Comparison of ENCODE assay signal across 12 cellular contexts in genomic region chr12:79997115-79997805, GRCh38.
DNase-seq lines count a peak whose midpoint lies in the region; ATAC-seq and TF ChIP-seq lines count a peak whose summit lies in the region.
"Had no signal": no experiment of that assay in that cellular context is flagged by ENCODE, and none has a peak within 500 bp of the region (broad histone marks: within the 10 kb centered on the region; RNA-seq: fewer than 3 reads in every experiment).

No MANE protein-coding gene starts in this region.

- H3K9me3 ChIP-seq in esophagus muscularis mucosa (no peaks in the 10 kb centered on the region), vagina (no peaks in the 10 kb centered on the region)
- no peaks in the 10 kb centered on the region for H3K9me3 ChIP-seq in naive thymus-derived CD4-positive, alpha-beta T cell (ENCODE audit: control insufficient read depth in 2 of 3, low read length in 3 of 3)
- H3K9me3 ChIP-seq: neutrophil, SJSA1 had no signal

- H3K4me1 Mint-ChIP-seq in naive thymus-derived CD4-positive, alpha-beta T cell = peaks cover 0 to 2% (median 0%) of the 10 kb centered on the region in 7 donors

- TF ChIP-seq EP300 in esophagus muscularis mucosa (IDR thresholded peaks at IDR 0.05) = no peak

- TF ChIP-seq CTCF in esophagus muscularis mucosa (IDR thresholded peaks at IDR 0.05) = no peak
- TF ChIP-seq CTCF in vagina (IDR thresholded peaks at IDR 0.05) = no peak

- CTCF ChIA-PET in naive thymus-derived CD4-positive, alpha-beta T cell (lab: Charles Lee) = no interaction called here

- DNase-seq in esophagus muscularis mucosa (ENCODE audit: extremely low spot score) (no peak), NCI-H526 treated with DMSO at 0.1 percent for 48 hours (lab: John Stamatoyannopoulos, UW) (no peak), vagina (ENCODE audit: extremely low spot score in 2 of 2) (no peak)
- no peak for DNase-seq in naive thymus-derived CD4-positive, alpha-beta T cell
- DNase-seq: activated effector memory CD4-positive, alpha-beta T cell treated with anti-CD3 and anti-CD28 coated beads, Interleukin-2, amount 50 U/mL, for 16 hours had no signal

- H3K27ac Mint-ChIP-seq in naive thymus-derived CD4-positive, alpha-beta T cell = peak overlapping the region in 1 of 9 donors; percentile 68

- intact Hi-C loops in esophagus muscularis mucosa (cut with DNase I) = no loop called here
- intact Hi-C loops in naive thymus-derived CD4-positive, alpha-beta T cell (cut with micrococcal nuclease) = no loop called here
- intact Hi-C loops in vagina (cut with DNase I) = no loop called here

- 84% methylated on average over 2 of the region's 2 CpGs for WGBS in esophagus muscularis mucosa

- H3K4me1 ChIP-seq in esophagus muscularis mucosa (peaks cover 0 to 44% (median 39%) of the 10 kb centered on the region in 4 donors), vagina (no peaks in the 10 kb centered on the region)
- H3K4me1 ChIP-seq in naive thymus-derived CD4-positive, alpha-beta T cell (ENCODE audit: control insufficient read depth in 2 of 2, insufficient read depth in 2 of 2, low read length in 2 of 2) = no peaks in the 10 kb centered on the region
- H3K4me1 ChIP-seq: SJSA1 had no signal

- no peaks in the 10 kb centered on the region for H3K36me3 Mint-ChIP-seq in naive thymus-derived CD4-positive, alpha-beta T cell
- H3K36me3 Mint-ChIP-seq: IgD-negative memory B cell had no signal

- no peak overlapping the region for H3K4me3 ChIP-seq in esophagus muscularis mucosa
- no peak overlapping the region for H3K4me3 ChIP-seq in naive thymus-derived CD4-positive, alpha-beta T cell (ENCODE audit: low read length)
- no peak overlapping the region for H3K4me3 ChIP-seq in vagina
- H3K4me3 ChIP-seq: SJSA1 had no signal

- TF ChIP-seq POLR2A in esophagus muscularis mucosa (IDR thresholded peaks at IDR 0.05; ENCODE audit: low read depth) (no peak), vagina (IDR thresholded peaks at IDR 0.05) (no peak)

- H3K27ac ChIP-seq in esophagus muscularis mucosa (replicated peaks in 1 of 4) (peak overlapping the region; percentile 8 to 74 (median 34)), vagina (no peak overlapping the region)
- H3K27ac ChIP-seq in naive thymus-derived CD4-positive, alpha-beta T cell (ENCODE audit: low read depth, low read length) = no peak overlapping the region
- H3K27ac ChIP-seq: neutrophil, SJSA1 had no signal

- H3K27me3 ChIP-seq in esophagus muscularis mucosa (no peaks in the 10 kb centered on the region), vagina (no peaks in the 10 kb centered on the region)
- no peaks in the 10 kb centered on the region for H3K27me3 ChIP-seq in naive thymus-derived CD4-positive, alpha-beta T cell (ENCODE audit: control insufficient read depth in 2 of 2, insufficient read depth in 2 of 2, low read length in 2 of 2)
- H3K27me3 ChIP-seq: neutrophil, SJSA1 had no signal

- H3K36me3 ChIP-seq in esophagus muscularis mucosa = no peaks in the 10 kb centered on the region
- no peaks in the 10 kb centered on the region for H3K36me3 ChIP-seq in naive thymus-derived CD4-positive, alpha-beta T cell (ENCODE audit: control insufficient read depth in 2 of 3, insufficient read depth in 3 of 3, low read length in 3 of 3)
- no peaks in the 10 kb centered on the region for H3K36me3 ChIP-seq in vagina
- H3K36me3 ChIP-seq: neutrophil, SJSA1 had no signal

- H3K4me3 Mint-ChIP-seq in naive thymus-derived CD4-positive, alpha-beta T cell = no peak overlapping the region
- H3K4me3 Mint-ChIP-seq: IgD-negative memory B cell had no signal

- H3K9me3 Mint-ChIP-seq in naive thymus-derived CD4-positive, alpha-beta T cell = peaks cover 0 to 4% (median 0%) of the 10 kb centered on the region in 11 donors

- POLR2A ChIA-PET in naive thymus-derived CD4-positive, alpha-beta T cell (lab: Charles Lee) = no interaction called here

- ATAC-seq in GM18511 (IDR thresholded peaks at IDR 0.05; ENCODE audit: unreplicated experiment) (peak; percentile 100), GM21717 (IDR thresholded peaks at IDR 0.05; ENCODE audit: unreplicated experiment) (peak; percentile 100), HG03457 (IDR thresholded peaks at IDR 0.05; ENCODE audit: unreplicated experiment) (peak; percentile 100), esophagus mucosa (no peak)
- no peak for ATAC-seq in naive thymus-derived CD4-positive, alpha-beta T cell

- H3K27me3 Mint-ChIP-seq in naive thymus-derived CD4-positive, alpha-beta T cell = no peaks in the 10 kb centered on the region
- H3K27me3 Mint-ChIP-seq: IgD-negative memory B cell had no signal

Comparison
In these comparisons a context has a peak if more than half of its experiments do, and no peak if none do; other contexts are left out.
1. ATAC-seq: peak in GM18511 (single experiment), GM21717 (single experiment) and HG03457 (single experiment); none in esophagus mucosa (single experiment) and naive thymus-derived CD4-positive, alpha-beta T cell (single experiment).
2. H3K27ac ChIP-seq: peak in esophagus muscularis mucosa (4 of 4); none in naive thymus-derived CD4-positive, alpha-beta T cell (single experiment) and vagina (single experiment).